In the genomic region with DNA sequence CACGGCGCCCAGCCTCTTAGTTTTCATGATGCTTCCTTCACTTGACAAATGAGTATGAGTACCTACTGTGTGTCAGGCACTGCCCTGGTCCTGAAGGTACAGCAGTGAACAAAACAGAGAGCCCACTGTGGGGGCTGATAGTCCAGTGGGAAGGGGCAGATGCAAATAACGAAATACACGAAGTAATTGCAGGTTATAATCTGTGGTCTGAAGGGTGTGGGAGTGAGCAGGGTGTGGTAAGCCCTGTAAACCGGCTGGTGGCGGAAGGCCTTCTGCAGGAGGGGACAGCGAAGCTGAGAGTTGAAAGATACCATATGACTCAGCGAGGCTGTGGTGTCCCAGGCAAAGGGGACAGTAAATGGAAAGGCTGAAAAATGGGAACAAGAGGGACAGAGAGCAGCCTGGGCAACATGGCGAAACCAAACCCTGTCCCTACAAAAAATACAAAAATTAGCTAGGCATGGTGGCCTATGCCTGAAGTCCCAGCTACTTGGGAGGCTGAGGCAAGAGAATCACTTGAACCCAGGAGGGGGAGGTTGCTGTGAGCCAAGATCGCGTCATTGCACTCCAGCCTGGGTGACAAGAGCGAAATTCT, we compare ENCODE assay signal across 8 cellular contexts.
DNase-seq lines count a peak whose midpoint lies in the region; ATAC-seq and TF ChIP-seq lines count a peak whose summit lies in the region.

No MANE protein-coding gene starts in this region.

- H3K27me3 Mint-ChIP-seq in T-helper 1 cell treated with Interleukin-12 subunit alpha and Interleukin-12 subunit beta and Interleukin-4 antibody, amounts not matched to agents 30 μg/mL and 1 μg/mL, for 36 hours (ENCODE audit: low read depth): peaks cover 4% of the 10 kb centered on the region

- TF ChIP-seq POLR2A in spleen (IDR thresholded peaks at IDR 0.05): no peak
- TF ChIP-seq POLR2A in gastroesophageal sphincter (IDR thresholded peaks at IDR 0.05): no peak

- H3K27me3 ChIP-seq in spleen (replicated peaks in 1 of 7) (peaks cover 0 to 8% (median 0%) of the 10 kb centered on the region in 7 donors), gastroesophageal sphincter (peaks cover 39% of the 10 kb centered on the region), SJCRH30 (no peaks in the 10 kb centered on the region)

- 50 to 72% (median 54%) methylated on average over 12 of the region's 12 CpGs for WGBS in spleen, 5 donors
- 68 to 84% methylated on average over 7 to 12 of the region's 12 CpGs for WGBS in gastroesophageal sphincter (ENCODE audit: low coverage in 1 of 2), 2 donors

- no peak for TF ChIP-seq EP300 in gastroesophageal sphincter (IDR thresholded peaks at IDR 0.05)

- TF ChIP-seq CTCF in spleen (IDR thresholded peaks at IDR 0.05 in 8 of 11, conservative IDR thresholded peaks at IDR 0.05 in 3 of 11): peak in 2 of 11 experiments; percentile 6 to 22
- TF ChIP-seq CTCF in gastroesophageal sphincter (IDR thresholded peaks at IDR 0.05): no peak

- intact Hi-C loops in spleen (cut with DNase I; ENCODE audit: low total_unique reads) (no loop called here), head of caudate nucleus (cut with DNase I) (no loop called here)

- H3K36me3 ChIP-seq in spleen: no peaks in the 10 kb centered on the region
- no peaks in the 10 kb centered on the region for H3K36me3 ChIP-seq in gastroesophageal sphincter
- peaks cover 47% of the 10 kb centered on the region for H3K36me3 ChIP-seq in SJCRH30

- H3K27ac ChIP-seq in spleen (peak overlapping the region in 5 of 8 donors; percentile 11 to 66 (median 51)), gastroesophageal sphincter (no peak overlapping the region), SJCRH30 (no peak overlapping the region)

- peak overlapping the region; percentile 79 for H3K27ac Mint-ChIP-seq in T-helper 1 cell treated with Interleukin-12 subunit alpha and Interleukin-12 subunit beta and Interleukin-4 antibody, amounts not matched to agents 30 μg/mL and 1 μg/mL, for 36 hours

- H3K36me3 Mint-ChIP-seq in T-helper 1 cell treated with Interleukin-12 subunit alpha and Interleukin-12 subunit beta and Interleukin-4 antibody, amounts not matched to agents 30 μg/mL and 1 μg/mL, for 36 hours (ENCODE audit: low read depth): peaks cover 2% of the 10 kb centered on the region

- H3K4me1 ChIP-seq in spleen (peaks cover 0 to 63% (median 26%) of the 10 kb centered on the region in 6 donors), gastroesophageal sphincter (no peaks in the 10 kb centered on the region), SJCRH30 (no peaks in the 10 kb centered on the region)

- DNase-seq in activated CD8-positive, alpha-beta memory T cell treated with anti-CD3 and anti-CD28 coated beads, Interleukin-2, amount 50 U/mL, for 4 hours: peak; percentile 29
- no peak for DNase-seq in activated CD8-positive, alpha-beta memory T cell treated with anti-CD3 and anti-CD28 coated beads for 24 hours
- DNase-seq in spleen (peak; percentile 85), head of caudate nucleus (no peak), SJCRH30 (no peak)

- H3K9me3 Mint-ChIP-seq in T-helper 1 cell treated with Interleukin-12 subunit alpha and Interleukin-12 subunit beta and Interleukin-4 antibody, amounts not matched to agents 30 μg/mL and 1 μg/mL, for 36 hours: no peaks in the 10 kb centered on the region

- peaks cover 44% of the 10 kb centered on the region for H3K4me1 Mint-ChIP-seq in T-helper 1 cell treated with Interleukin-12 subunit alpha and Interleukin-12 subunit beta and Interleukin-4 antibody, amounts not matched to agents 30 μg/mL and 1 μg/mL, for 36 hours (ENCODE audit: low read depth)

- H3K9me3 ChIP-seq in spleen (no peaks in the 10 kb centered on the region), gastroesophageal sphincter (peaks cover 0 to 9% (median 0%) of the 10 kb centered on the region in 3 donors), SJCRH30 (replicated peaks) (no peaks in the 10 kb centered on the region)

- peak overlapping the region; percentile 32 for H3K4me3 Mint-ChIP-seq in T-helper 1 cell treated with Interleukin-12 subunit alpha and Interleukin-12 subunit beta and Interleukin-4 antibody, amounts not matched to agents 30 μg/mL and 1 μg/mL, for 36 hours

- H3K4me3 ChIP-seq in spleen (peak overlapping the region in 1 of 8 donors; percentile 41), gastroesophageal sphincter (no peak overlapping the region), SJCRH30 (no peak overlapping the region)

- peak; percentile 34 for ATAC-seq in HG02759 (IDR thresholded peaks at IDR 0.05; ENCODE audit: unreplicated experiment)
- ATAC-seq in gastroesophageal sphincter: no peak

Comparison
In these comparisons a context has a peak if more than half of its experiments do, and no peak if none do; other contexts are left out.
1. DNase-seq: peak in activated CD8-positive, alpha-beta memory T cell treated with anti-CD3 and anti-CD28 coated beads, Interleukin-2, amount 50 U/mL, for 4 hours (single experiment) and spleen (single experiment); none in activated CD8-positive, alpha-beta memory T cell treated with anti-CD3 and anti-CD28 coated beads for 24 hours (single experiment), head of caudate nucleus (0 of 42) and SJCRH30 (0 of 2).
2. H3K27ac ChIP-seq: peak in spleen (5 of 8); none in gastroesophageal sphincter (0 of 4) and SJCRH30 (single experiment).